27 cellular contexts compared by ENCODE assay signal in the genomic region with DNA sequence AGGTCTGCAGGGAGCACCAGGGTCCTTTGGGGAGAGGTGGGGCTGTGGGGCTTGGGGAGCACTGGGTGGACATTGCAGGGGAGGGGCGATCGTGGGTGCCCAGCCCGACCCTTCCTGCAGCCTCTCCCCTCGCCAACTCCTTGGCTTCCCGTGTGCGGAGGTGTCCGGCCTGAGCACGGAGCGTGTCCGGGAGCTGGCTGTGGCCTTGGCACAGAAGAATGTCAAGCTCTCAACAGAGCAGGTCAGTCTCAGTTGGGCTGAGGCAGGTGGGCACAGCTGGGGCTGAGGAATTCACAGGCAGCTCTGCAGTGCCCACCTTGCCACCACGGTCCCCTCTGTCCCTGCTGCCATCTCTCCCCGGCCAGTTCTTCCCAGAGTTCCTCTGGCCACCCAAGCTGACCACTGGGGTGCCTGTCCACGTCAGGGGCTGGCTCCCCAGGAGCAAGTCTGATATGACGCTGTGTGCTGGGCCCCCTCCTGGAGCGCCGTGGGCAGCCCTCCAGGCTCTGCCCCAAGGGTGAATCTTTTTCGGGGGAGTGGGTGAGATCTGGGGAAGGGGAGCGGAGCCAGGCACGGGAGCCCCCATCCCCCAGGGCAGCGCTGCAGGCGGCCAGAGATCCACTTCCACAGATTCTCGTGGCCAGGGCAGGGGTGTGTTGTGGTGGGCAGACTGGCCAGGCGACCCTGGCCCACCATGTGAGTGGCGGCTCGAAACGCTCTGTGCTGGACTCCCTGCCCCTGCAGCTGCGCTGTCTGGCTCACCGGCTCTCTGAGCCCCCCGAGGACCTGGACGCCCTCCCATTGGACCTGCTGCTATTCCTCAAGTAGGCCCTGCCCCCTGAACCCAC. TPM values are rescaled to one million over a fixed set of nuclear protein-coding genes. Genes with fewer than 3 reads are reported as not detected.
"Had no signal": no experiment of that assay in that cellular context is flagged by ENCODE, and none has a peak within 500 bp of the region (broad histone marks: within the 10 kb centered on the region; RNA-seq: fewer than 3 reads in every experiment).

No MANE protein-coding gene starts in this region.

- H3K4me3 Mint-ChIP-seq: activated naive CD4-positive, alpha-beta T cell treated with anti-CD3 and anti-CD28 coated beads, Interleukin-2, amount 50 U/mL, for 24 hours; activated T-cell treated with anti-CD3 and anti-CD28 coated beads, Interleukin-2, amount 50 U/mL, for 72 hours; dendritic cell treated with granulocyte-macrophage colony-stimulating factor and Interleukin-4, amounts not matched to agents 40 ng/mL and 50 ng/mL, for 4 days; mesothelial cell of epicardium; natural killer cell treated with Interleukin-12 subunit alpha and Interleukin-12 subunit beta and Interleukin-15 and Interleukin-18, amount 100 ng/mL, for 72 hours; T-helper 2 cell treated with Interferon-gamma antibody and Interleukin-4, amounts not matched to agents 5 μg/mL and 100 μg/mL, for 36 hours had no signal

- H3K9me3 Mint-ChIP-seq: activated naive CD4-positive, alpha-beta T cell treated with anti-CD3 and anti-CD28 coated beads, Interleukin-2, amount 50 U/mL, for 24 hours; activated T-cell treated with anti-CD3 and anti-CD28 coated beads, Interleukin-2, amount 50 U/mL, for 72 hours; dendritic cell treated with granulocyte-macrophage colony-stimulating factor and Interleukin-4, amounts not matched to agents 40 ng/mL and 50 ng/mL, for 4 days; mesothelial cell of epicardium; natural killer cell treated with Interleukin-12 subunit alpha and Interleukin-12 subunit beta and Interleukin-15 and Interleukin-18, amount 100 ng/mL, for 72 hours; T-helper 2 cell treated with Interferon-gamma antibody and Interleukin-4, amounts not matched to agents 5 μg/mL and 100 μg/mL, for 36 hours had no signal

- H3K27ac ChIP-seq: breast epithelium, gastroesophageal sphincter, heart left ventricle, left lung, thyroid gland had no signal

- H3K9me3 ChIP-seq: breast epithelium, gastroesophageal sphincter, heart left ventricle, left lung, thyroid gland had no signal

- H3K4me1 Mint-ChIP-seq: activated naive CD4-positive, alpha-beta T cell treated with anti-CD3 and anti-CD28 coated beads, Interleukin-2, amount 50 U/mL, for 24 hours had no signal

- H3K4me3 ChIP-seq: breast epithelium, gastroesophageal sphincter, heart left ventricle, left lung, thyroid gland had no signal

- H3K36me3 ChIP-seq: breast epithelium, gastroesophageal sphincter, heart left ventricle, left lung, thyroid gland had no signal

- H3K36me3 Mint-ChIP-seq: activated naive CD4-positive, alpha-beta T cell treated with anti-CD3 and anti-CD28 coated beads, Interleukin-2, amount 50 U/mL, for 24 hours; mesothelial cell of epicardium; natural killer cell treated with Interleukin-12 subunit alpha and Interleukin-12 subunit beta and Interleukin-15 and Interleukin-18, amount 100 ng/mL, for 72 hours had no signal

- H3K27ac Mint-ChIP-seq: activated naive CD4-positive, alpha-beta T cell treated with anti-CD3 and anti-CD28 coated beads, Interleukin-2, amount 50 U/mL, for 24 hours; activated T-cell treated with anti-CD3 and anti-CD28 coated beads, Interleukin-2, amount 50 U/mL, for 72 hours; dendritic cell treated with granulocyte-macrophage colony-stimulating factor and Interleukin-4, amounts not matched to agents 40 ng/mL and 50 ng/mL, for 4 days; mesothelial cell of epicardium; natural killer cell treated with Interleukin-12 subunit alpha and Interleukin-12 subunit beta and Interleukin-15 and Interleukin-18, amount 100 ng/mL, for 72 hours; T-helper 2 cell treated with Interferon-gamma antibody and Interleukin-4, amounts not matched to agents 5 μg/mL and 100 μg/mL, for 36 hours had no signal

- H3K4me1 ChIP-seq: breast epithelium, gastroesophageal sphincter, heart left ventricle, left lung had no signal

- H3K27me3 Mint-ChIP-seq: activated naive CD4-positive, alpha-beta T cell treated with anti-CD3 and anti-CD28 coated beads, Interleukin-2, amount 50 U/mL, for 24 hours; natural killer cell treated with Interleukin-12 subunit alpha and Interleukin-12 subunit beta and Interleukin-15 and Interleukin-18, amount 100 ng/mL, for 72 hours had no signal

- DNase-seq: activated CD4-positive, alpha-beta T cell treated with anti-CD3 and anti-CD28 coated beads, Interleukin-2, amount 50 U/mL, for 4 hours; activated gamma-delta T cell; activated T-cell treated with anti-CD3 and anti-CD28 coated beads, Interleukin-2, amount 50 U/mL, for 72 hours; effector CD8-positive, alpha-beta T cell; left lung; nucleus accumbens; posterior cingulate gyrus; retina; stimulated activated CD4-positive, alpha-beta T cell treated with anti-CD3 and anti-CD28 coated beads, Interleukin-2, amount 100 ng/mL, for 24 hours; stimulated activated naive CD4-positive, alpha-beta T cell treated with Interleukin-2 at 50 U/mL for 16 hours; thyroid gland had no signal

RNA-seq across cellular contexts. Expression of gene MSLN, which starts 3.6 kb away (rescaled TPM):
- total RNA-seq: activated CD8-positive, alpha-beta memory T cell treated with anti-CD3 and anti-CD28 coated beads for 36 hours; activated T-cell treated with anti-CD3 and anti-CD28 coated beads, Interleukin-2, amount 50 U/mL, for 72 hours; astrocyte; cerebellum; natural killer cell treated with Interleukin-12 subunit alpha and Interleukin-12 subunit beta and Interleukin-15 and Interleukin-18, amount 100 ng/mL, for 72 hours; thyroid gland had no signal

RNA-seq across cellular contexts. Expression of gene GNG13, which starts 36.4 kb away (rescaled TPM):
- total RNA-seq: activated CD8-positive, alpha-beta memory T cell treated with anti-CD3 and anti-CD28 coated beads for 36 hours; activated T-cell treated with anti-CD3 and anti-CD28 coated beads, Interleukin-2, amount 50 U/mL, for 72 hours; astrocyte; breast epithelium; cerebellum; esophagus mucosa; gastroesophageal sphincter; heart left ventricle; kidney epithelial cell; left lung; lung microvascular endothelial cell; mesothelial cell of epicardium; natural killer cell treated with Interleukin-12 subunit alpha and Interleukin-12 subunit beta and Interleukin-15 and Interleukin-18, amount 100 ng/mL, for 72 hours; skeletal muscle tissue; subcutaneous adipose tissue; thyroid gland had no signal
